In genomic region chr3:170357176-170357919, GRCh38 we compare ENCODE assay signal across 8 cellular contexts. TPM values are rescaled to one million over a fixed set of nuclear protein-coding genes. Genes with fewer than 3 reads are reported as not detected.
DNase-seq lines count a peak whose midpoint lies in the region; ATAC-seq and TF ChIP-seq lines count a peak whose summit lies in the region.

TSS of gene SKIL (plus strand) at chr3:170357715. CDS start at chr3:170360332, 2,617 bp downstream.

- ATAC-seq in HG02571 (IDR thresholded peaks at IDR 0.05; ENCODE audit: unreplicated experiment) (peak; percentile 51), gastroesophageal sphincter (peak; percentile 90)

- H3K4me3 Mint-ChIP-seq in activated naive CD4-positive, alpha-beta T cell treated with anti-CD3 and anti-CD28 coated beads, Interleukin-2, amount 10 ng/mL, durations not matched to agents 7 days and 5 days = peak within 1 kb of the TSS; percentile 78

- no peak for TF ChIP-seq EP300 in gastroesophageal sphincter (IDR thresholded peaks at IDR 0.05)

- peak within 1 kb of the TSS; percentile 92 for H3K27ac Mint-ChIP-seq in activated naive CD4-positive, alpha-beta T cell treated with anti-CD3 and anti-CD28 coated beads, Interleukin-2, amount 10 ng/mL, durations not matched to agents 7 days and 5 days

- WGBS in gastroesophageal sphincter (ENCODE audit: low coverage in 1 of 2), 2 donors = no CpG with 5 or more reads among the region's 110 CpGs

- H3K36me3 Mint-ChIP-seq in activated naive CD4-positive, alpha-beta T cell treated with anti-CD3 and anti-CD28 coated beads, Interleukin-2, amount 10 ng/mL, durations not matched to agents 7 days and 5 days = peaks cover 27% of the 10 kb centered on the region

- peaks cover 19% of the 10 kb centered on the region for H3K27me3 Mint-ChIP-seq in activated naive CD4-positive, alpha-beta T cell treated with anti-CD3 and anti-CD28 coated beads, Interleukin-2, amount 10 ng/mL, durations not matched to agents 7 days and 5 days

- peaks cover 5% of the 10 kb centered on the region for H3K9me3 Mint-ChIP-seq in activated naive CD4-positive, alpha-beta T cell treated with anti-CD3 and anti-CD28 coated beads, Interleukin-2, amount 10 ng/mL, durations not matched to agents 7 days and 5 days

- H3K9me3 ChIP-seq in SK-N-MC (ENCODE audit: low read depth, low read length) = no peaks in the 10 kb centered on the region
- H3K9me3 ChIP-seq in gastroesophageal sphincter = no peaks in the 10 kb centered on the region

- H3K4me1 ChIP-seq in gastroesophageal sphincter = peaks cover 0 to 55% (median 2%) of the 10 kb centered on the region in 3 donors

- H3K27me3 ChIP-seq in GM06990 (replicated peaks; ENCODE audit: control insufficient read depth, insufficient read depth, low read length) = no peaks in the 10 kb centered on the region
- H3K27me3 ChIP-seq in gastroesophageal sphincter = no peaks in the 10 kb centered on the region

- TF ChIP-seq CTCF in GM06990 (IDR thresholded peaks at IDR 0.05; ENCODE audit: insufficient read depth, low read length, poor library complexity, severe bottlenecking) (peak; percentile 9), NB4 (IDR thresholded peaks at IDR 0.05; ENCODE audit: low read depth, low read length) (no peak), gastroesophageal sphincter (IDR thresholded peaks at IDR 0.05) (peak in 3 of 4 experiments; percentile 1 to 44 (median 36))

- H3K27ac ChIP-seq in SK-N-MC = peak within 1 kb of the TSS; percentile 93
- peak within 1 kb of the TSS; percentile 96 to 100 (median 98) for H3K27ac ChIP-seq in gastroesophageal sphincter

- H3K36me3 ChIP-seq in GM06990 (ENCODE audit: control insufficient read depth, insufficient read depth, low read length) = no peaks in the 10 kb centered on the region
- H3K36me3 ChIP-seq in SK-N-MC (ENCODE audit: insufficient read depth, low read length) = peaks cover 21% of the 10 kb centered on the region
- H3K36me3 ChIP-seq in gastroesophageal sphincter = no peaks in the 10 kb centered on the region

- peak; percentile 31 for TF ChIP-seq POLR2A in NB4 (IDR thresholded peaks at IDR 0.05; ENCODE audit: extremely low read depth, insufficient read length)
- peak; percentile 91 to 93 for TF ChIP-seq POLR2A in gastroesophageal sphincter (IDR thresholded peaks at IDR 0.05)

- peak; percentile 95 for DNase-seq in GM06990 (ENCODE audit: extremely low read depth, insufficient read length)
- peak; percentile 91 for DNase-seq in NB4 (ENCODE audit: low read depth)
- peak; percentile 57 for DNase-seq in SK-N-MC (ENCODE audit: low read depth, low spot score)
- peak; percentile 96 for DNase-seq in activated naive CD4-positive, alpha-beta T cell treated with anti-CD3 and anti-CD28 coated beads, Interleukin-2, amount 10 ng/mL, durations not matched to agents 7 days and 5 days
- peak; percentile 16 to 96 (median 90) for DNase-seq in nucleus accumbens (lab: John Stamatoyannopoulos, UW)
- peak; percentile 93 for DNase-seq in superior temporal gyrus (ENCODE audit: extremely low spot score)

- H3K4me3 ChIP-seq in GM06990 (replicated peaks; ENCODE audit: low read depth, low read length) (peak within 1 kb of the TSS; percentile 73), NB4 (ENCODE audit: low read depth, low read length) (peak within 1 kb of the TSS; percentile 68), SK-N-MC (peak within 1 kb of the TSS; percentile 95), gastroesophageal sphincter (peak within 1 kb of the TSS; percentile 79 to 91)

- peak within 1 kb of the TSS; percentile 85 for H3K9ac ChIP-seq in SK-N-MC (ENCODE audit: insufficient read length)

- H3K4me1 Mint-ChIP-seq in activated naive CD4-positive, alpha-beta T cell treated with anti-CD3 and anti-CD28 coated beads, Interleukin-2, amount 10 ng/mL, durations not matched to agents 7 days and 5 days = peaks cover 43% of the 10 kb centered on the region

- CTCF ChIA-PET in activated naive CD4-positive, alpha-beta T cell treated with anti-CD3 and anti-CD28 coated beads, Interleukin-2, amount 10 ng/mL, durations not matched to agents 7 days and 5 days (lab: Charles Lee) = interaction anchor here (0.6 to 1.4 kb wide), 3 partner anchors 34 to 1975 kb away, joined by 3 read pairs; no protein-coding TSS in a partner anchor

RNA-seq across cellular contexts. Expression of gene SKIL, which starts in this region (rescaled TPM):
- 10 to 100 TPM; 29.1 to 52.8 (median 35.9) TPM for total RNA-seq in gastroesophageal sphincter

Comparison
In these comparisons a context has a peak if more than half of its experiments do, and no peak if none do; other contexts are left out.
1. Peak in every context shown above with its lines: DNase-seq, ATAC-seq, H3K4me3 ChIP-seq and H3K27ac ChIP-seq.